ENCODE assay signal across 8 cellular contexts in the genomic region with DNA sequence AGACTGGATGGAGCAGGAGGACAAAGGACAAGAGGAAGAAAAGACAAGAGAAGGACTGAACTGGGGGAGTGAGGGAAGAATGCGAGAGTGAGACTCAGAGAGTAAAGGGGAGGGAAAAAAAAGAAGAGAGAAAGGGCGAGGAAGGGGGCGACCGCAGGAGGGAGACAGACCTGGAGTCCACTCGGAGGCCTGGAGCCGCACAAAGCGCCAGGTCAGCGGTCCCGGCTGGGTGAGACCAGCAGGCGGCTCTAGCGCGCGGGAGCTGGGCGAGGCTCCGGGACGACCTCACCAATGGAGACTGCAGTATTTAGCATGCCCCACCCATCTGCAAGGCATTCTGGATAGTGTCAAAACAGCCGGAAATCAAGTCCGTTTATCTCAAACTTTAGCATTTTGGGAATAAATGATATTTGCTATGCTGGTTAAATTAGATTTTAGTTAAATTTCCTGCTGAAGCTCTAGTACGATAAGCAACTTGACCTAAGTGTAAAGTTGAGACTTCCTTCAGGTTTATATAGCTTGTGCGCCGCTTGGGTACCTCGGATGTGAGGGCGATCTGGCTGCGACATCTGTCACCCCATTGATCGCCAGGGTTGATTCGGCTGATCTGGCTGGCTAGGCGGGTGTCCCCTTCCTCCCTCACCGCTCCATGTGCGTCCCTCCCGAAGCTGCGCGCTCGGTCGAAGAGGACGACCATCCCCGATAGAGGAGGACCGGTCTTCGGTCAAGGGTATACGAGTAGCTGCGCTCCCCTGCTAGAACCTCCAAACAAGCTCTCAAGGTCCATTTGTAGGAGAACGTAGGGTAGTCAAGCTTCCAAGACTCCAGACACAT. TPM values are rescaled to one million over a fixed set of nuclear protein-coding genes. Genes with fewer than 3 reads are reported as not detected.
A peak's percentile ranks its signal among the peaks of the same experiment; 100 is the strongest.
DNase-seq lines count a peak whose midpoint lies in the region; ATAC-seq, FAIRE-seq and TF ChIP-seq lines count a peak whose summit lies in the region.
"Not testable (repeated sequence)": the region's sequence is repeated elsewhere in the genome, so short reads cannot be mapped to it uniquely, and the experiment has no call there.

Gene GSTA4, minus strand, starts transcription at position 206 of the 834 bp plus-strand sequence. CDS start 1,041 bp downstream, outside the sequence.

- not testable (repeated sequence) for H2BK12ac ChIP-seq in H1 (ENCODE audit: low read depth, low read length)

- peak within 1 kb of the TSS; percentile 91 for H3K4me3 Mint-ChIP-seq in memory B cell

- peak within 1 kb of the TSS; percentile 94; the same call in 1 of the 2 replicates for H4K8ac ChIP-seq in H1 (ENCODE audit: extremely low read depth, insufficient read depth, low read length)

- peak within 1 kb of the TSS; percentile 100 for H3K27ac Mint-ChIP-seq in memory B cell

- 0 out of 2 replicates have a peak within 1 kb of the TSS, but pooled peaks have one; percentile 29 for H2BK15ac ChIP-seq in H1 (ENCODE audit: low read length)

- peak within 1 kb of the TSS; percentile 72 to 92 (median 76) for H3K4me3 ChIP-seq in H1 (ENCODE audit: extremely low read depth in 1 of 4, insufficient read depth in 2 of 4, low read depth in 3 of 4, low read length in 4 of 4)

- H3K4ac ChIP-seq in H1 (replicated peaks; ENCODE audit: insufficient read length, low read depth, low read length) = peak within 1 kb of the TSS; percentile 57

- not testable (repeated sequence) for H3K27me3 Mint-ChIP-seq in memory B cell

- WGBS in H1 (ENCODE audit: extremely low coverage in 1 of 2, insufficient coverage in 1 of 2, insufficient read length in 1 of 2, insufficient replicate concordance in 2 of 2, low coverage in 1 of 2, low lambda C conversion rate in 2 of 2, missing lambda C conversion rate in 1 of 2), 2 experiments = 8% methylated on average over 41 of the region's 41 CpGs; no CpG with 5 or more reads in 1 of the 2 experiments

- not testable (repeated sequence) for H3K9me3 ChIP-seq in H1 (ENCODE audit: insufficient read depth in 2 of 2, low read depth in 1 of 2, low read length in 1 of 2)

- H3K9me3 Mint-ChIP-seq in memory B cell = not testable (repeated sequence)

- TF ChIP-seq POLR2A in H1 (IDR thresholded peaks at IDR 0.05; ENCODE audit: control extremely low read depth in 1 of 2, low read depth in 2 of 2, low read length in 2 of 2) = peak; percentile 74 to 89

- peak within 1 kb of the TSS; percentile 14 for H4K91ac ChIP-seq in H1 (replicated peaks; ENCODE audit: insufficient read length, low read length)

- H3K18ac ChIP-seq in H1 (ENCODE audit: extremely low read depth, low read length) = peak within 1 kb of the TSS; percentile 87

- peak; percentile 93 for DNase-seq in CMK (ENCODE audit: low read depth)
- DNase-seq in GM20000 (ENCODE audit: low spot score) = peak; percentile 89
- peak; percentile 97 for DNase-seq in HT-29 (ENCODE audit: low spot score)
- DNase-seq in NK-92 treated with Interleukin-12 subunit alpha and Interleukin-12 subunit beta, amount 100 ng/mL, for 24 hours (lab: John Stamatoyannopoulos, UW) = peak; percentile 88
- DNase-seq in activated CD8-positive, alpha-beta memory T cell treated with anti-CD3 and anti-CD28 coated beads for 48 hours (ENCODE audit: low read depth in 2 of 3, low spot score in 2 of 3) = peak in 2 of 3 experiments; percentile 63 to 68
- DNase-seq in H1 (ENCODE audit: low read depth in 1 of 2, low spot score in 2 of 2) = peak; percentile 94 to 96
- DNase-seq in memory B cell (ENCODE audit: low spot score in 2 of 2) = peak; percentile 84 to 92
- DNase-seq in stimulated activated CD8-positive, alpha-beta memory T cell treated with anti-CD3 and anti-CD28 coated beads, Interleukin-12 subunit alpha, Interleukin-12 subunit beta, amount 100 ng/mL, for 24 hours (ENCODE audit: extremely low read depth) = peak; percentile 69

- H2BK120ac ChIP-seq in H1 (replicated peaks; ENCODE audit: low read depth, low read length) = not testable (repeated sequence)

- not testable (repeated sequence) for H3K4me1 ChIP-seq in H1 (replicated peaks in 1 of 4; ENCODE audit: control insufficient read depth in 3 of 4, insufficient read depth in 4 of 4, low read length in 3 of 4)

- not testable (repeated sequence) for H3K36me3 ChIP-seq in H1 (ENCODE audit: control insufficient read depth in 2 of 4, insufficient read depth in 4 of 4, low read length in 3 of 4)

- H2AK5ac ChIP-seq in H1 (ENCODE audit: low read depth, low read length) = not testable (repeated sequence)

- TF ChIP-seq RAD21 in H1 (IDR thresholded peaks at IDR 0.05 in 1 of 2, conservative IDR thresholded peaks at IDR 0.05 in 1 of 2; ENCODE audit: low read depth in 2 of 2, low read length in 2 of 2) = peak; percentile 58 to 65

- H3K23me2 ChIP-seq in H1 (ENCODE audit: low read depth, low read length) = not testable (repeated sequence)

- H2BK20ac ChIP-seq in H1 (ENCODE audit: low read length) = not testable (repeated sequence)

- CTCF ChIA-PET in H1 (lab: Charles Lee; ENCODE audit: partially characterized antibody) = interaction anchor here (0.7 to 4.1 kb wide), 23 partner anchors 8 to 398 kb away, joined by 3 to 21 read pairs (median 4); no protein-coding TSS in a partner anchor

- 0 out of 2 replicates have a peak within 1 kb of the TSS, but pooled peaks have one; percentile 64 for H2AFZ ChIP-seq in H1 (ENCODE audit: low read length)

- not testable (repeated sequence) for H3K23ac ChIP-seq in H1 (ENCODE audit: insufficient read length)

- H3K4me2 ChIP-seq in H1 (ENCODE audit: insufficient read depth in 1 of 2, low read depth in 2 of 2, low read length in 2 of 2) = peak within 1 kb of the TSS; percentile 88 to 91

- not testable (repeated sequence) for H3K14ac ChIP-seq in H1 (ENCODE audit: insufficient read length)

- not testable (repeated sequence) for H3K36me3 Mint-ChIP-seq in memory B cell

- FAIRE-seq in H1 (lab: Jason Lieb, UNC) = peak; percentile 82

- H3K79me2 ChIP-seq in H1 (ENCODE audit: control insufficient read depth in 1 of 2, insufficient read depth in 2 of 2, low read length in 2 of 2) = not testable (repeated sequence)

- H3K27me3 ChIP-seq in H1 (replicated peaks in 1 of 4; ENCODE audit: control insufficient read depth in 3 of 4, extremely low read depth in 1 of 4, insufficient read depth in 3 of 4, low read length in 3 of 4) = not testable (repeated sequence)

- POLR2A ChIA-PET in H1 (lab: Charles Lee; ENCODE audit: partially characterized antibody) = interaction anchor here (0.6 to 2.6 kb wide), 13 partner anchors 10 to 365 kb away, joined by 3 to 10 read pairs (median 3); partner anchors contain the start of gene FBXO9

- peak; percentile 88 for ATAC-seq in memory B cell (ENCODE audit: low read depth)

- peak within 1 kb of the TSS; percentile 90 for H2BK5ac ChIP-seq in H1 (ENCODE audit: low read depth, low read length)

- peak within 1 kb of the TSS; percentile 97 for H3K27ac ChIP-seq in H1 (ENCODE audit: low read depth, low read length)

- TF ChIP-seq EP300 in H1 (IDR thresholded peaks at IDR 0.05; ENCODE audit: borderline replicate concordance in 1 of 2, low read depth in 2 of 2, low read length in 2 of 2) = not testable (repeated sequence)

- not testable (repeated sequence) for H4K20me1 ChIP-seq in H1 (replicated peaks in 1 of 2; ENCODE audit: control insufficient read depth in 1 of 2, insufficient read depth in 2 of 2, low read length in 2 of 2)

- peak; percentile 56 for TF ChIP-seq CTCF in GM20000 (IDR thresholded peaks at IDR 0.05; ENCODE audit: extremely low read depth, missing control alignments)
- peak; percentile 64 to 92 (median 83) for TF ChIP-seq CTCF in H1 (IDR thresholded peaks at IDR 0.05; ENCODE audit: control extremely low read depth in 1 of 3, insufficient read depth in 1 of 3, low read depth in 1 of 3, low read length in 3 of 3)

- peak within 1 kb of the TSS; percentile 58 for H4K5ac ChIP-seq in H1 (ENCODE audit: insufficient read length, low read depth, low read length)

- peaks cover 18% of the 10 kb centered on the region for H3K4me1 Mint-ChIP-seq in memory B cell

- peak within 1 kb of the TSS; percentile 57 for H3K56ac ChIP-seq in H1 (replicated peaks; ENCODE audit: insufficient read length, low read depth, low read length)

- peak within 1 kb of the TSS; percentile 72 to 93 (median 90) for H3K9ac ChIP-seq in H1 (replicated peaks in 1 of 4; ENCODE audit: extremely low read depth in 1 of 4, low read depth in 3 of 4, low read length in 3 of 4)

- not testable (repeated sequence) for H3K79me1 ChIP-seq in H1 (ENCODE audit: low read depth, low read length)

TF ChIP-seq in H1, 55 proteins besides CTCF, POLR2A, EP300 and RAD21 (continues in another document):
- peak; percentile 81 for TF ChIP-seq MAX (IDR thresholded peaks at IDR 0.05)
- 0 out of 2 replicates have a peak, but pooled peaks have one; percentile 37 for TF ChIP-seq KDM1A (IDR thresholded peaks at IDR 0.05; ENCODE audit: borderline replicate concordance, low read length)
- TF ChIP-seq TAF7 (optimal IDR thresholded peaks at IDR 0.05; ENCODE audit: borderline replicate concordance, low read depth, low read length) = peak; percentile 62
- TF ChIP-seq, protein P1, sequence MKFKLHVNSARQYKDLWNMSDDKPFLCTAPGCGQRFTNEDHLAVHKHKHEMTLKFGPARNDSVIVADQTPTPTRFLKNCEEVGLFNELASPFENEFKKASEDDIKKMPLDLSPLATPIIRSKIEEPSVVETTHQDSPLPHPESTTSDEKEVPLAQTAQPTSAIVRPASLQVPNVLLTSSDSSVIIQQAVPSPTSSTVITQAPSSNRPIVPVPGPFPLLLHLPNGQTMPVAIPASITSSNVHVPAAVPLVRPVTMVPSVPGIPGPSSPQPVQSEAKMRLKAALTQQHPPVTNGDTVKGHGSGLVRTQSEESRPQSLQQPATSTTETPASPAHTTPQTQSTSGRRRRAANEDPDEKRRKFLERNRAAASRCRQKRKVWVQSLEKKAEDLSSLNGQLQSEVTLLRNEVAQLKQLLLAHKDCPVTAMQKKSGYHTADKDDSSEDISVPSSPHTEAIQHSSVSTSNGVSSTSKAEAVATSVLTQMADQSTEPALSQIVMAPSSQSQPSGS (IDR thresholded peaks at IDR 0.05; ENCODE audit: low read length) = peak; percentile 68
- TF ChIP-seq SP1 (IDR thresholded peaks at IDR 0.05; ENCODE audit: low read depth, low read length) = 0 out of 2 replicates have a peak, but pooled peaks have one; percentile 65

RNA-seq across cellular contexts. Expression of gene GSTA4, which starts in this region (rescaled TPM):
- 4.1 and 5.4 TPM in 2 replicates for total RNA-seq in HT-29 (2014; rRNA removed; shearing (Covaris generic))
- total RNA-seq in H1 (2021; fragmentation: NEBNext Ultra II Directional; extraction: Animal tissue kit (Norgen Biotek cat#: 25700)) = 13.2 and 13.9 TPM in 2 replicates
- 12.6 and 21.6 TPM in 2 replicates for polyA plus RNA-seq in H1 (2011; rRNA removed)
- polyA plus RNA-seq in H1 (2011; cell fraction: cytosol; rRNA removed) = 25.8 TPM
- polyA plus RNA-seq in H1 (2011; cell fraction: nucleus; rRNA removed) = 5.2 TPM
- 16.3 to 20.3 TPM (median 18.1 TPM) in 4 replicates for polyA plus RNA-seq in H1 (2012, experiment 1 of 2)
- polyA plus RNA-seq in H1 (2012, experiment 2 of 2) = 14.5 TPM
- 15.1 TPM for polyA plus RNA-seq in H1 (2013, experiment 1 of 2)
- polyA plus RNA-seq in H1 (2013, experiment 2 of 2) = 13.9 TPM
- 8.0 and 8.5 TPM in 2 replicates for polyA minus RNA-seq in H1 (2011; rRNA and poly(A)+ RNA removed)
- polyA minus RNA-seq in H1 (2011; cell fraction: cytosol; rRNA and poly(A)+ RNA removed) = 4.6 TPM
- polyA minus RNA-seq in H1 (2011; cell fraction: nucleus; rRNA and poly(A)+ RNA removed) = 6.3 TPM

Comparison
In these comparisons a context has a peak if more than half of its experiments do, and no peak if none do; other contexts are left out.
1. Peak in every context shown above with its lines: DNase-seq, ATAC-seq, H3K4me3 ChIP-seq and H3K27ac ChIP-seq.